Comparison of ENCODE assay signal across 30 cellular contexts in the genomic region with DNA sequence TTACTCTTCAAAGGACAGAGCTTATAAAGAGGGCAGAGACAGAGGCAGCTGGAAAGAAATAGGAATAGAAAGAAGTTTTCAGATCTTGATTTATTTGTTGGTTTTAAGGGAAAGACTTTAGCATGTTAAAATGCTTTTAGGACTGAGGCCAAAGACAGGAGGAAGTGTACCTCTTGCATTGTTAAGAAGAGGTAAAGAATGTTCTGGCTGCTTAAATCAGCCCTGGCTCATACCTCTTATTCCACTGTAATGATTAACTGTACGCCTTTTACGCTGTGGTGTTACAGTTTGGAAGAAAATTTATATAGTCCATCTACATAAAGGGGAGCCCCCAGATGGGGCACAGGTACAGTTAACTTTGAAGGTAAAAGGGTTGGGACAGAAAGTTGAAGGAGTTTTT. TPM values are rescaled to one million over a fixed set of nuclear protein-coding genes. Genes with fewer than 3 reads are reported as not detected.
A peak's percentile ranks its signal among the peaks of the same experiment; 100 is the strongest.
DNase-seq lines count a peak whose midpoint lies in the region; ATAC-seq and TF ChIP-seq lines count a peak whose summit lies in the region.
"Had no signal": no experiment of that assay in that cellular context is flagged by ENCODE, and none has a peak within 500 bp of the region (broad histone marks: within the 10 kb centered on the region; RNA-seq: fewer than 3 reads in every experiment).

No MANE protein-coding gene starts in this region.

- H2AFZ ChIP-seq in PC-3 (ENCODE audit: low read length) = no peak overlapping the region

- H3K4me1 ChIP-seq in PC-3 (ENCODE audit: insufficient read depth, low read length) = peaks cover 43% of the 10 kb centered on the region
- H3K4me1 ChIP-seq in ascending aorta = no peaks in the 10 kb centered on the region
- H3K4me1 ChIP-seq: Peyer's patch, tibial artery had no signal

- H3K4me3 ChIP-seq in PC-3 (ENCODE audit: low read length) = no peak overlapping the region
- no peak overlapping the region for H3K4me3 ChIP-seq in ascending aorta
- H3K4me3 ChIP-seq: dorsolateral prefrontal cortex, Peyer's patch, tibial artery had no signal

- H3K27ac Mint-ChIP-seq in mesothelial cell of epicardium = peak overlapping the region; percentile 51
- peak overlapping the region; percentile 79 for H3K27ac Mint-ChIP-seq in type B pancreatic cell
- H3K27ac Mint-ChIP-seq: activated CD4-positive, alpha-beta memory T cell treated with anti-CD3 and anti-CD28 coated beads, Interleukin-2, amount 10 ng/mL, durations not matched to agents 7 days and 5 days; H9; IgD-negative memory B cell had no signal

- H3K4me1 Mint-ChIP-seq in mesothelial cell of epicardium (peaks cover 26% of the 10 kb centered on the region), type B pancreatic cell (ENCODE audit: unreplicated experiment) (no peaks in the 10 kb centered on the region)

- intact Hi-C loops in PC-3 (cut with micrococcal nuclease) (no loop called here), ascending aorta (cut with DNase I) (no loop called here)

- H3K79me2 ChIP-seq in PC-3 (ENCODE audit: low read length) = no peaks in the 10 kb centered on the region

- H3K36me3 Mint-ChIP-seq in mesothelial cell of epicardium (no peaks in the 10 kb centered on the region), type B pancreatic cell (no peaks in the 10 kb centered on the region)
- H3K36me3 Mint-ChIP-seq: activated naive CD8-positive, alpha-beta T cell had no signal

- TF ChIP-seq CTCF in PC-3 (conservative IDR thresholded peaks at IDR 0.05; ENCODE audit: low read depth, low read length) = no peak
- TF ChIP-seq CTCF in mesothelial cell of epicardium (IDR thresholded peaks at IDR 0.05; ENCODE audit: unreplicated experiment) = no peak
- TF ChIP-seq CTCF in type B pancreatic cell (conservative IDR thresholded peaks at IDR 0.05) = no peak
- no peak for TF ChIP-seq CTCF in ascending aorta (IDR thresholded peaks at IDR 0.05)

- H3K9me3 Mint-ChIP-seq in mesothelial cell of epicardium (no peaks in the 10 kb centered on the region), type B pancreatic cell (no peaks in the 10 kb centered on the region)
- H3K9me3 Mint-ChIP-seq: activated CD4-positive, alpha-beta memory T cell treated with anti-CD3 and anti-CD28 coated beads, Interleukin-2, amount 10 ng/mL, durations not matched to agents 7 days and 5 days; activated T-helper 2 cell treated with anti-CD3 and anti-CD28 coated beads, Interferon-gamma antibody, Interleukin-2, Interleukin-4, amounts not matched to agents 10 μg/mL and 5 μg/mL and 100 μg/mL, durations not matched to agents 14 hours and 24 hours and 36 hours; H9; IgD-negative memory B cell had no signal

- peak; percentile 20 for DNase-seq in PC-3
- DNase-seq in dermis blood vessel endothelial cell = peak; percentile 44
- no peak for DNase-seq in mesothelial cell of epicardium (ENCODE audit: low spot score in 2 of 2, unreplicated experiment in 2 of 2)
- no peak for DNase-seq in type B pancreatic cell (ENCODE audit: extremely low spot score, unreplicated experiment)
- DNase-seq in T-helper 9 cell = no peak
- no peak for DNase-seq in ascending aorta (ENCODE audit: low spot score in 2 of 2)
- DNase-seq in Kasumi-1 (lab: John Stamatoyannopoulos, UW) = no peak
- DNase-seq: activated CD4-positive, alpha-beta memory T cell treated with anti-CD3 and anti-CD28 coated beads, Interleukin-2, amount 10 ng/mL, durations not matched to agents 7 days and 5 days; activated CD4-positive, CD25-positive, alpha-beta regulatory T cell treated with anti-CD3 and anti-CD28 coated beads, Interleukin-2, amount 50 U/mL, for 72 hours; activated CD8-positive, alpha-beta memory T cell treated with anti-CD3 and anti-CD28 coated beads, Interleukin-2, amount 50 U/mL, for 48 hours; anterior cingulate cortex; DMS53; dorsolateral prefrontal cortex; glutamatergic neuron; H9; kidney; NCI-H1105 treated with DMSO at 0.1 percent for 48 hours; NCI-H2029; NCI-H526 treated with DMSO at 0.1 percent for 48 hours; Peyer's patch; stimulated activated naive CD4-positive, alpha-beta T cell treated with Interleukin-2 at 50 U/mL for 16 hours; tibial artery had no signal

- H3K27me3 Mint-ChIP-seq in mesothelial cell of epicardium (ENCODE audit: low read depth) = peaks cover 18% of the 10 kb centered on the region
- peaks cover 44% of the 10 kb centered on the region for H3K27me3 Mint-ChIP-seq in type B pancreatic cell
- H3K27me3 Mint-ChIP-seq: activated naive CD8-positive, alpha-beta T cell had no signal

- no TSS peak for BruUV-seq in PC-3 (replicated peaks; lab: Mats Ljungman, UMichigan)

- no peaks in the 10 kb centered on the region for H3K27me3 ChIP-seq in PC-3 (ENCODE audit: low read length)
- H3K27me3 ChIP-seq in ascending aorta = no peaks in the 10 kb centered on the region
- H3K27me3 ChIP-seq: Peyer's patch had no signal

- ATAC-seq in PC-3 = peak; percentile 20; the same call in 1 of the 2 replicates
- ATAC-seq in GM18858 (IDR thresholded peaks at IDR 0.05; ENCODE audit: unreplicated experiment) = no peak

- H3K27ac ChIP-seq in PC-3 (ENCODE audit: low read length) = no peak overlapping the region
- no peak overlapping the region for H3K27ac ChIP-seq in ascending aorta
- H3K27ac ChIP-seq: dorsolateral prefrontal cortex, tibial artery had no signal

- no peak overlapping the region for H3K4me2 ChIP-seq in PC-3 (ENCODE audit: low read length)

- H3F3A ChIP-seq in PC-3 (ENCODE audit: low read length, unreplicated experiment) = no peaks in the 10 kb centered on the region

- CTCF ChIA-PET in PC-3 (lab: Charles Lee) = no interaction called here

- H3K36me3 ChIP-seq in PC-3 (ENCODE audit: low read depth, low read length) = no peaks in the 10 kb centered on the region
- H3K36me3 ChIP-seq in ascending aorta = no peaks in the 10 kb centered on the region
- H3K36me3 ChIP-seq: Peyer's patch, tibial artery had no signal

- H4K20me1 ChIP-seq in PC-3 (ENCODE audit: low read length) = no peaks in the 10 kb centered on the region

- no peak overlapping the region for H3K9ac ChIP-seq in PC-3 (ENCODE audit: low read length)

- H3K9me2 ChIP-seq in PC-3 (replicated peaks; ENCODE audit: low read length) = no peaks in the 10 kb centered on the region

- POLR2A ChIA-PET in PC-3 (lab: Charles Lee; ENCODE audit: unreplicated experiment) = no interaction called here

- H3K4me3 Mint-ChIP-seq in mesothelial cell of epicardium (no peak overlapping the region), type B pancreatic cell (peak overlapping the region; percentile 6)
- H3K4me3 Mint-ChIP-seq: activated CD4-positive, alpha-beta memory T cell treated with anti-CD3 and anti-CD28 coated beads, Interleukin-2, amount 10 ng/mL, durations not matched to agents 7 days and 5 days; H9; IgD-negative memory B cell had no signal

- H3K9me3 ChIP-seq in PC-3 (ENCODE audit: low read length) (no peaks in the 10 kb centered on the region), ascending aorta (no peaks in the 10 kb centered on the region)
- H3K9me3 ChIP-seq: Peyer's patch, tibial artery had no signal

RNA-seq across cellular contexts. Expression of a gene that starts 10.1 kb away (rescaled TPM):
- total RNA-seq in PC-3 (2014; rRNA removed) (40.6 and 51.5 TPM in 2 replicates), dermis blood vessel endothelial cell (73.5 and 98.5 TPM in 2 replicates), mesothelial cell of epicardium (32.3 to 36.9 TPM (median 32.8 TPM) in 3 replicates), type B pancreatic cell (ENCODE audit: low replicate concordance) (32.7 and 113 TPM in 2 replicates), ascending aorta (53.0 TPM)
- total RNA-seq: G401, myocyte had no signal

RNA-seq across cellular contexts. Expression of a gene that starts 22.0 kb away (rescaled TPM):
- total RNA-seq in PC-3 (2014; rRNA removed) = 7.0 and 8.4 TPM in 2 replicates
- 7.3 and 8.7 TPM in 2 replicates for total RNA-seq in dermis blood vessel endothelial cell
- 5.0 to 5.7 TPM (median 5.2 TPM) in 3 replicates for total RNA-seq in mesothelial cell of epicardium
- 10.2 and 32.1 TPM in 2 replicates for total RNA-seq in type B pancreatic cell (ENCODE audit: low replicate concordance)
- total RNA-seq in ascending aorta = 0.21 TPM
- total RNA-seq: G401, myocyte, SK-MEL-5 had no signal

RNA-seq across cellular contexts. Expression of a gene that starts 30.3 kb away (rescaled TPM):
- total RNA-seq in PC-3 (2014; rRNA removed) = not detected in 2 replicates
- total RNA-seq in dermis blood vessel endothelial cell = not detected in 2 replicates
- total RNA-seq in mesothelial cell of epicardium = not detected in 3 replicates
- total RNA-seq in type B pancreatic cell (ENCODE audit: low replicate concordance) = not detected in 2 replicates
- total RNA-seq in ascending aorta = not detected
- total RNA-seq: G401, H9, myocyte, pulmonary artery endothelial cell, SK-MEL-5 had no signal

RNA-seq across cellular contexts. Expression of a gene that starts 49.4 kb away (rescaled TPM):
- total RNA-seq in PC-3 (2014; rRNA removed) (not detected in 2 replicates), dermis blood vessel endothelial cell (under 0.01 TPM in 1 of 2 replicates, not detected in the other), mesothelial cell of epicardium (not detected in 3 replicates), type B pancreatic cell (ENCODE audit: low replicate concordance) (0.19 and 0.57 TPM in 2 replicates), ascending aorta (not detected)
- total RNA-seq: G401, myocyte, SK-MEL-5 had no signal

Comparison
In these comparisons a context has a peak if more than half of its experiments do, and no peak if none do; other contexts are left out.
1. DNase-seq: peak in PC-3 (single experiment) and dermis blood vessel endothelial cell (single experiment); none in mesothelial cell of epicardium (0 of 2), type B pancreatic cell (single experiment), T-helper 9 cell (single experiment), ascending aorta (0 of 2) and Kasumi-1 (0 of 2).